In the genomic region with DNA sequence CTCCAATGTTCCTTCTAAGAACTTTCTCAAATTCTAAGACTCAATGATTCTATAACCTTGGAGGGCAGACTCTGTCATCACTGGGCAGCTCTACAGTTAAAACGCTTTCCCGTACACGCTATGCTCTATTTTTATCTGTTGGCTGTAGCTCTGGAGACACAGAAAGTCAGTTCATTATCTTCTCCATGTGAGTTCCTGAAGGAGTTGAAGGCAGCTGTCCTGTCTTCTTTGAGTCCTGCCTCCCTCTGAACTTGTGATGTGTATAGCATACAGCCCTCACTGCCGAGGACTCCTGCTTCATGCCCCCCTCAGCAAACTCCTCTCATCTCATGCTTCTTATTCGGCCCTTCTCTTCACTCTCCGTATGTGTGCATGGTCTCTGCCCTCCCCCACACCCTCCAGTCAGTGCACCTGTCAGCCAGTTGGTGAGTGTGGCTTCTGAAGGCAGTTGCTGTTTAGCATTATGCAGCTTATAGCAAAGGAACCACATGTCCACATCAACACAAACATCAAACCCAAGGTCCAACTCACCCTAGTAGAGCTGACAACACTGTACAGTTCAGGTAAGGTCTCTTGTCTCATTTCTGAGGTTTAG, we compare ENCODE assay signal across 21 cellular contexts.
DNase-seq lines count a peak whose midpoint lies in the region; ATAC-seq and TF ChIP-seq lines count a peak whose summit lies in the region.
"Had no signal": no experiment of that assay in that cellular context is flagged by ENCODE, and none has a peak within 500 bp of the region (broad histone marks: within the 10 kb centered on the region; RNA-seq: fewer than 3 reads in every experiment).

No MANE protein-coding gene starts in this region.

- H3K9me3 ChIP-seq in heart left ventricle, result no peaks in the 10 kb centered on the region
- no peaks in the 10 kb centered on the region for H3K9me3 ChIP-seq in right cardiac atrium (ENCODE audit: control insufficient read depth, low read length)
- no peaks in the 10 kb centered on the region for H3K9me3 ChIP-seq in skeletal muscle tissue (ENCODE audit: control insufficient read depth in 3 of 3, low read length in 3 of 3)
- H3K9me3 ChIP-seq: SK-N-SH had no signal

- intact Hi-C loops in heart left ventricle (cut with DNase I), result no loop called here
- intact Hi-C loops in Right ventricle myocardium inferior (cut with DNase I), result no loop called here
- intact Hi-C loops in right cardiac atrium (cut with DNase I), result no loop called here

- 46 to 62% (median 56%) methylated on average over 6 of the region's 6 CpGs for WGBS in heart left ventricle, 4 donors
- 56% methylated on average over 6 of the region's 6 CpGs for WGBS in right cardiac atrium

- TF ChIP-seq CTCF in heart left ventricle (IDR thresholded peaks at IDR 0.05), result no peak

- H3K4me3 ChIP-seq in heart left ventricle (no peak overlapping the region), right cardiac atrium (ENCODE audit: low read length) (no peak overlapping the region), skeletal muscle tissue (ENCODE audit: low read length in 3 of 3) (peak overlapping the region in 2 of 3 donors; percentile 0 to 15)
- H3K4me3 ChIP-seq: BLaER1, K562 had no signal

- DNase-seq in heart left ventricle (no peak), Right ventricle myocardium inferior (ENCODE audit: missing footprints) (no peak), LHCN-M2 (ENCODE audit: low read depth) (peak; percentile 12), right cardiac atrium (no peak), iPS-NIHi11 (ENCODE audit: low spot score) (no peak)
- DNase-seq: CD4-positive, CD25-positive, alpha-beta regulatory T cell; DMS153; H9; Kasumi-1; MV-4-11; NCI-H1105; NCI-H146; NCI-H1930; NCI-H446 treated with DMSO at 0.1 percent for 48 hours; RPMI8226; SIG-M5; SK-N-SH had no signal

- no peak for TF ChIP-seq POLR2A in heart left ventricle (IDR thresholded peaks at IDR 0.05)

- H3K4me1 ChIP-seq in heart left ventricle (peaks cover 0 to 11% (median 0%) of the 10 kb centered on the region in 12 donors), right cardiac atrium (ENCODE audit: control insufficient read depth, insufficient read depth, low read length) (no peaks in the 10 kb centered on the region), skeletal muscle tissue (ENCODE audit: control insufficient read depth in 3 of 3, insufficient read depth in 3 of 3, low read length in 3 of 3) (peaks cover 2 to 14% (median 6%) of the 10 kb centered on the region in 3 donors)
- H3K4me1 ChIP-seq: BLaER1 had no signal

- no peaks in the 10 kb centered on the region for H3K36me3 ChIP-seq in heart left ventricle
- H3K36me3 ChIP-seq in skeletal muscle tissue (ENCODE audit: control insufficient read depth in 3 of 3, insufficient read depth in 3 of 3, low read length in 3 of 3), result no peaks in the 10 kb centered on the region

- H3K27ac ChIP-seq in heart left ventricle, result no peak overlapping the region
- no peak overlapping the region for H3K27ac ChIP-seq in right cardiac atrium (ENCODE audit: low read length)
- no peak overlapping the region for H3K27ac ChIP-seq in skeletal muscle tissue (ENCODE audit: low read depth, low read length)
- H3K27ac ChIP-seq: BLaER1 had no signal

- no peak overlapping the region for H3K9ac ChIP-seq in skeletal muscle tissue (ENCODE audit: low read depth in 1 of 3, low read length in 3 of 3)
- H3K9ac ChIP-seq: BLaER1, SK-N-SH had no signal

- ATAC-seq in heart left ventricle (peak; percentile 60 to 87 (median 78)), Right ventricle myocardium inferior (no peak), right cardiac atrium (peak; percentile 48 to 58), GM21825 (IDR thresholded peaks at IDR 0.05; ENCODE audit: unreplicated experiment) (no peak)
- ATAC-seq: K562 had no signal

- no peaks in the 10 kb centered on the region for H3K27me3 ChIP-seq in heart left ventricle
- H3K27me3 ChIP-seq in right cardiac atrium (ENCODE audit: control insufficient read depth, insufficient read depth), result no peaks in the 10 kb centered on the region
- no peaks in the 10 kb centered on the region for H3K27me3 ChIP-seq in skeletal muscle tissue (ENCODE audit: control insufficient read depth in 3 of 3, insufficient read depth in 3 of 3, low read length in 3 of 3)
- H3K27me3 ChIP-seq: BLaER1 had no signal

Comparison
In these comparisons a context has a peak if more than half of its experiments do, and no peak if none do; other contexts are left out.
1. ATAC-seq: peak in heart left ventricle (4 of 4) and right cardiac atrium (2 of 2); none in Right ventricle myocardium inferior (single experiment) and GM21825 (single experiment).
2. H3K4me3 ChIP-seq: peak in skeletal muscle tissue (2 of 3); none in heart left ventricle (0 of 12) and right cardiac atrium (single experiment).